ENCODE assay signal across 8 cellular contexts in genomic region chr12:50567926-50568325, GRCh38.
DNase-seq lines count a peak whose midpoint lies in the region; ATAC-seq and TF ChIP-seq lines count a peak whose summit lies in the region.
"Had no signal": no experiment of that assay in that cellular context is flagged by ENCODE, and none has a peak within 500 bp of the region (broad histone marks: within the 10 kb centered on the region; RNA-seq: fewer than 3 reads in every experiment).

No MANE protein-coding gene starts in this region.

- H3K4me1 ChIP-seq in mesodermal cell (ENCODE audit: control insufficient read depth, insufficient read depth, low read length, poor library complexity, severe bottlenecking) (peaks cover 7% of the 10 kb centered on the region), thoracic aorta (ENCODE audit: control insufficient read depth in 1 of 2, low read depth in 2 of 2) (peaks cover 38 to 40% of the 10 kb centered on the region in 2 donors)

- H3K27me3 Mint-ChIP-seq in chondrocyte (ENCODE audit: low read depth), result no peaks in the 10 kb centered on the region

- H3K9me3 Mint-ChIP-seq in chondrocyte (ENCODE audit: low read depth), result no peaks in the 10 kb centered on the region

- H3K4me3 ChIP-seq in mesodermal cell (ENCODE audit: extremely low read depth, insufficient read depth, low read length, poor library complexity, severe bottlenecking), result no peak overlapping the region
- H3K4me3 ChIP-seq in thoracic aorta, result no peak overlapping the region

- H3K9me3 ChIP-seq in mesodermal cell (ENCODE audit: control insufficient read depth, low read length) (no peaks in the 10 kb centered on the region), thoracic aorta (no peaks in the 10 kb centered on the region)

- intact Hi-C loops in posterior cingulate gyrus (cut with DNase I), result no loop called here

- 63 to 67% methylated on average over 1 of the region's 1 CpG for WGBS in mesodermal cell (ENCODE audit: insufficient coverage in 2 of 2), 2 experiments

- TF ChIP-seq CTCF in chondrocyte (IDR thresholded peaks at IDR 0.05) (no peak), thoracic aorta (IDR thresholded peaks at IDR 0.05) (no peak)

- H3K36me3 ChIP-seq in mesodermal cell (ENCODE audit: control insufficient read depth, insufficient read depth, low read length) (no peaks in the 10 kb centered on the region), thoracic aorta (no peaks in the 10 kb centered on the region)

- H3K27ac ChIP-seq in mesodermal cell (ENCODE audit: low read depth, low read length, severe bottlenecking) (peak overlapping the region; percentile 71), thoracic aorta (peak overlapping the region; percentile 42 to 47)

- H3K4me1 Mint-ChIP-seq in chondrocyte (ENCODE audit: low read depth), result peaks cover 43% of the 10 kb centered on the region

- no peaks in the 10 kb centered on the region for H3K36me3 Mint-ChIP-seq in chondrocyte (ENCODE audit: low read depth)

- no peak overlapping the region for H3K4me3 Mint-ChIP-seq in chondrocyte (ENCODE audit: unreplicated experiment)

- peak overlapping the region; percentile 46 for H3K27ac Mint-ChIP-seq in chondrocyte (ENCODE audit: unreplicated experiment)

- DNase-seq in LHCN-M2 (ENCODE audit: low read depth), result peak; percentile 70
- DNase-seq in chondrocyte (ENCODE audit: low spot score), result no peak
- no peak for DNase-seq in thoracic aorta (ENCODE audit: low spot score)
- no peak for DNase-seq in posterior cingulate gyrus
- DNase-seq in NCI-H510A treated with DMSO at 0.1 percent for 48 hours (lab: John Stamatoyannopoulos, UW), result no peak
- DNase-seq in amniotic stem cell (lab: John Stamatoyannopoulos, UW), result no peak
- DNase-seq: kidney glomerular epithelial cell had no signal

- no peak for ATAC-seq in thoracic aorta (ENCODE audit: insufficient number of reproducible peaks, low FRiP score, low read depth)

- no peaks in the 10 kb centered on the region for H3K27me3 ChIP-seq in thoracic aorta (replicated peaks; ENCODE audit: insufficient read depth)
